9 cellular contexts compared by ENCODE assay signal in genomic region chr5:115575167-115576070, GRCh38. TPM values are rescaled to one million over a fixed set of nuclear protein-coding genes. Genes with fewer than 3 reads are reported as not detected.
DNase-seq lines count a peak whose midpoint lies in the region; ATAC-seq and TF ChIP-seq lines count a peak whose summit lies in the region.
"Had no signal": no experiment of that assay in that cellular context is flagged by ENCODE, and none has a peak within 500 bp of the region (broad histone marks: within the 10 kb centered on the region; RNA-seq: fewer than 3 reads in every experiment).

No MANE protein-coding gene starts in this region.

- 84 to 90% (median 86%) methylated on average over 5 of the region's 5 CpGs for WGBS in heart left ventricle, 4 donors

- no peaks in the 10 kb centered on the region for H3K79me2 ChIP-seq in OCI-LY3 (ENCODE audit: low read length)

- no peak overlapping the region for H3K27ac Mint-ChIP-seq in activated CD4-positive, alpha-beta T cell treated with anti-CD3 and anti-CD28 coated beads, Interleukin-2, amount 10 ng/mL, durations not matched to agents 7 days and 5 days

- DNase-seq in Daoy (ENCODE audit: low read depth) (peak; percentile 71), glomerular endothelial cell (ENCODE audit: extremely low read depth, low read depth, low spot score) (peak; percentile 92), heart left ventricle (no peak), NCI-H345 treated with DMSO at 0.1 percent for 48 hours (lab: John Stamatoyannopoulos, UW; ENCODE audit: unreplicated experiment) (no peak)
- DNase-seq in activated CD4-positive, alpha-beta T cell treated with anti-CD3 and anti-CD28 coated beads, Interleukin-2, amount 10 ng/mL, durations not matched to agents 7 days and 5 days = no peak

- H3K27me3 Mint-ChIP-seq in activated CD4-positive, alpha-beta T cell treated with anti-CD3 and anti-CD28 coated beads, Interleukin-2, amount 10 ng/mL, durations not matched to agents 7 days and 5 days = peaks cover 3% of the 10 kb centered on the region

- H3K4me3 ChIP-seq in OCI-LY3 (ENCODE audit: low read length) (no peak overlapping the region), heart left ventricle (no peak overlapping the region)
- H3K4me3 ChIP-seq: gastrocnemius medialis had no signal

- no peak overlapping the region for H3K4me3 Mint-ChIP-seq in activated CD4-positive, alpha-beta T cell treated with anti-CD3 and anti-CD28 coated beads, Interleukin-2, amount 10 ng/mL, durations not matched to agents 7 days and 5 days

- intact Hi-C loops in heart left ventricle (cut with DNase I) = loop anchor here in 7 of 10 donors (2.0 to 5.0 kb wide), 5 partner anchors 198 to 268 kb away; no protein-coding TSS in a partner anchor

- H3K4me2 ChIP-seq in OCI-LY3 (ENCODE audit: low read length) = peak overlapping the region; percentile 19; the same call in 1 of the 2 replicates

- peaks cover 22% of the 10 kb centered on the region for H3K36me3 ChIP-seq in OCI-LY3 (replicated peaks; ENCODE audit: low read depth, low read length)
- H3K36me3 ChIP-seq in heart left ventricle = peaks cover 0 to 8% (median 4%) of the 10 kb centered on the region in 9 donors
- H3K36me3 ChIP-seq: gastrocnemius medialis had no signal

- CTCF ChIA-PET in activated CD4-positive, alpha-beta T cell treated with anti-CD3 and anti-CD28 coated beads, Interleukin-2, amount 10 ng/mL, durations not matched to agents 7 days and 5 days (lab: Charles Lee) = interaction anchor here (0.6 to 1.7 kb wide), 5 partner anchors 16 to 270 kb away, joined by 3 to 10 read pairs (median 5); no protein-coding TSS in a partner anchor

- H4K20me1 ChIP-seq in OCI-LY3 (ENCODE audit: insufficient read depth, low read length) = no peaks in the 10 kb centered on the region

- H3K9me3 ChIP-seq in OCI-LY3 (ENCODE audit: insufficient read depth, low read length) = peaks cover 8% of the 10 kb centered on the region; the same call in 1 of the 2 replicates
- peaks cover 0 to 4% (median 0%) of the 10 kb centered on the region in 12 donors for H3K9me3 ChIP-seq in heart left ventricle
- H3K9me3 ChIP-seq: gastrocnemius medialis had no signal

- no peak overlapping the region for H3K9ac ChIP-seq in OCI-LY3 (ENCODE audit: low read length)

- H3K36me3 Mint-ChIP-seq in activated CD4-positive, alpha-beta T cell treated with anti-CD3 and anti-CD28 coated beads, Interleukin-2, amount 10 ng/mL, durations not matched to agents 7 days and 5 days (ENCODE audit: low read depth) = no peaks in the 10 kb centered on the region

- H2AFZ ChIP-seq in OCI-LY3 (ENCODE audit: low read depth, low read length) = no peak overlapping the region

- TF ChIP-seq CTCF in OCI-LY3 (IDR thresholded peaks at IDR 0.05; ENCODE audit: low read depth, low read length) = no peak
- no peak for TF ChIP-seq CTCF in heart left ventricle (IDR thresholded peaks at IDR 0.05)

- no peaks in the 10 kb centered on the region for H3K9me3 Mint-ChIP-seq in activated CD4-positive, alpha-beta T cell treated with anti-CD3 and anti-CD28 coated beads, Interleukin-2, amount 10 ng/mL, durations not matched to agents 7 days and 5 days

- POLR2A ChIA-PET in activated CD4-positive, alpha-beta T cell treated with anti-CD3 and anti-CD28 coated beads, Interleukin-2, amount 10 ng/mL, durations not matched to agents 7 days and 5 days (lab: Charles Lee) = no interaction called here

- no peaks in the 10 kb centered on the region for H3K27me3 ChIP-seq in OCI-LY3 (ENCODE audit: low read depth, low read length)
- no peaks in the 10 kb centered on the region for H3K27me3 ChIP-seq in heart left ventricle
- H3K27me3 ChIP-seq: gastrocnemius medialis had no signal

- ATAC-seq in GM21576 (IDR thresholded peaks at IDR 0.05; ENCODE audit: unreplicated experiment) (peak; percentile 27), heart left ventricle (no peak), GM21737 (IDR thresholded peaks at IDR 0.05; ENCODE audit: unreplicated experiment) (no peak)

- peaks cover 3% of the 10 kb centered on the region for H3K4me1 Mint-ChIP-seq in activated CD4-positive, alpha-beta T cell treated with anti-CD3 and anti-CD28 coated beads, Interleukin-2, amount 10 ng/mL, durations not matched to agents 7 days and 5 days

- H3K27ac ChIP-seq in OCI-LY3 (ENCODE audit: low read length) (peak overlapping the region; percentile 90), heart left ventricle (no peak overlapping the region)
- H3K27ac ChIP-seq: gastrocnemius medialis had no signal

- H3K4me1 ChIP-seq in OCI-LY3 (ENCODE audit: low read length) = peaks cover 75% of the 10 kb centered on the region
- peaks cover 0 to 22% (median 0%) of the 10 kb centered on the region in 12 donors for H3K4me1 ChIP-seq in heart left ventricle

- no peak for TF ChIP-seq POLR2A in heart left ventricle (IDR thresholded peaks at IDR 0.05)

RNA-seq across cellular contexts. Expression of gene TICAM2, which starts 26.9 kb away (rescaled TPM):
- total RNA-seq in Daoy (2014; rRNA removed; shearing (Covaris generic)) = 0.30 and 0.40 TPM in 2 replicates
- total RNA-seq in glomerular endothelial cell = 1.8 and 2.0 TPM in 2 replicates
- 1 to 10 TPM in 7 of 9 donors, under 1 TPM in 2; 0.75 to 4.1 (median 2.1) TPM for total RNA-seq in heart left ventricle
- 1 to 10 TPM; 1.4 to 1.5 TPM for polyA plus RNA-seq in heart left ventricle
- 1 to 10 TPM; 1.1 to 1.4 TPM for total RNA-seq in activated CD4-positive, alpha-beta T cell treated with anti-CD3 and anti-CD28 coated beads, Interleukin-2, amount 10 ng/mL, durations not matched to agents 7 days and 5 days

RNA-seq across cellular contexts. Expression of gene FEM1C, which starts 30.8 kb away (rescaled TPM):
- 6.8 TPM in 2 replicates for total RNA-seq in Daoy (2014; rRNA removed; shearing (Covaris generic))
- total RNA-seq in glomerular endothelial cell (13.9 and 16.1 TPM in 2 replicates), heart left ventricle (10 to 100 TPM; 37.5 to 92.7 (median 48.9) TPM)
- 10 to 100 TPM; 14.9 to 36.9 TPM for polyA plus RNA-seq in heart left ventricle
- 10 to 100 TPM; 13.9 to 15.5 TPM for total RNA-seq in activated CD4-positive, alpha-beta T cell treated with anti-CD3 and anti-CD28 coated beads, Interleukin-2, amount 10 ng/mL, durations not matched to agents 7 days and 5 days

RNA-seq across cellular contexts. Expression of gene TMED7, which starts 50.4 kb away (rescaled TPM):
- total RNA-seq in Daoy (2014; rRNA removed; shearing (Covaris generic)) = 113 and 121 TPM in 2 replicates
- total RNA-seq in glomerular endothelial cell (73.2 and 110 TPM in 2 replicates), heart left ventricle (10 to 100 TPM; 58.4 to 99.1 (median 82.3) TPM)
- 10 to 100 TPM; 22.0 to 62.2 TPM for polyA plus RNA-seq in heart left ventricle
- total RNA-seq in activated CD4-positive, alpha-beta T cell treated with anti-CD3 and anti-CD28 coated beads, Interleukin-2, amount 10 ng/mL, durations not matched to agents 7 days and 5 days = 10 to 100 TPM; 39.2 to 45.7 TPM

Comparison
In these comparisons a context has a peak if more than half of its experiments do, and no peak if none do; other contexts are left out.
1. DNase-seq: peak in Daoy (single experiment) and glomerular endothelial cell (single experiment); none in heart left ventricle (0 of 5), NCI-H345 treated with DMSO at 0.1 percent for 48 hours (single experiment) and activated CD4-positive, alpha-beta T cell treated with anti-CD3 and anti-CD28 coated beads, Interleukin-2, amount 10 ng/mL, durations not matched to agents 7 days and 5 days (single experiment).